Comparison of ENCODE assay signal across 20 cellular contexts in genomic region chr15:38145671-38146111, GRCh38.
DNase-seq lines count a peak whose midpoint lies in the region; ATAC-seq and TF ChIP-seq lines count a peak whose summit lies in the region.
"Had no signal": no experiment of that assay in that cellular context is flagged by ENCODE, and none has a peak within 500 bp of the region (broad histone marks: within the 10 kb centered on the region; RNA-seq: fewer than 3 reads in every experiment).

No MANE protein-coding gene starts in this region.

- no peak overlapping the region for H3K9ac ChIP-seq in fibroblast of lung (ENCODE audit: insufficient read depth, low read length)

- peak overlapping the region; percentile 16 for H2AFZ ChIP-seq in fibroblast of lung (ENCODE audit: low read length)

- peak; percentile 51 for ATAC-seq in GM21367 (IDR thresholded peaks at IDR 0.05; ENCODE audit: unreplicated experiment)
- no peak for ATAC-seq in left lung
- ATAC-seq in HG02870 (IDR thresholded peaks at IDR 0.05; ENCODE audit: unreplicated experiment) = no peak
- no peak for ATAC-seq in HG03108 (IDR thresholded peaks at IDR 0.05; ENCODE audit: unreplicated experiment)
- ATAC-seq: gastrocnemius medialis, sciatic nerve had no signal

- H3K36me3 ChIP-seq in fibroblast of lung (ENCODE audit: control insufficient read depth, insufficient read depth, low read length) (no peaks in the 10 kb centered on the region), left lung (no peaks in the 10 kb centered on the region)
- H3K36me3 ChIP-seq: colonic mucosa, gastrocnemius medialis had no signal

- H3K4me1 Mint-ChIP-seq in osteocyte (ENCODE audit: unreplicated experiment) = peaks cover 23% of the 10 kb centered on the region

- no peak for TF ChIP-seq CTCF in fibroblast of lung (conservative IDR thresholded peaks at IDR 0.05 in 1 of 2, IDR thresholded peaks at IDR 0.05 in 1 of 2; ENCODE audit: low read depth in 1 of 2, low read length in 2 of 2)
- no peak for TF ChIP-seq CTCF in osteocyte (IDR thresholded peaks at IDR 0.05)
- no peak for TF ChIP-seq CTCF in left lung (IDR thresholded peaks at IDR 0.05)

- peaks cover 19% of the 10 kb centered on the region for H3K9me3 Mint-ChIP-seq in osteocyte (ENCODE audit: unreplicated experiment)

- H3K27me3 Mint-ChIP-seq in osteocyte (ENCODE audit: unreplicated experiment) = no peaks in the 10 kb centered on the region
- H3K27me3 Mint-ChIP-seq: IgD-negative memory B cell had no signal

- H3K4me1 ChIP-seq in fibroblast of lung (ENCODE audit: control insufficient read depth, extremely low read depth, insufficient read depth, low read length) (no peaks in the 10 kb centered on the region), left lung (no peaks in the 10 kb centered on the region)
- H3K4me1 ChIP-seq: colonic mucosa, gastrocnemius medialis had no signal

- no peak overlapping the region for H3K4me2 ChIP-seq in fibroblast of lung (ENCODE audit: extremely low read depth, insufficient read depth, low read length)

- H3K4me3 Mint-ChIP-seq in osteocyte (ENCODE audit: unreplicated experiment) = peak overlapping the region; percentile 19
- H3K4me3 Mint-ChIP-seq: IgD-negative memory B cell, nephron had no signal

- H3K79me2 ChIP-seq in fibroblast of lung (ENCODE audit: control insufficient read depth, insufficient read depth, low read length) = no peaks in the 10 kb centered on the region

- no peak for DNase-seq in fibroblast of lung (ENCODE audit: low read depth in 2 of 2)
- DNase-seq in osteocyte (ENCODE audit: extremely low spot score, unreplicated experiment) = no peak
- no peak for DNase-seq in left lung
- DNase-seq in NCI-H1694 treated with DMSO at 0.1 percent for 48 hours (lab: John Stamatoyannopoulos, UW) = no peak
- DNase-seq: activated CD4-positive, CD25-positive, alpha-beta regulatory T cell; Calu3; colonic mucosa; gastrocnemius medialis; mammary epithelial cell; NCI-H1048; NCI-H2171; stimulated activated CD4-positive, alpha-beta T cell treated with anti-CD3 and anti-CD28 coated beads, Interleukin-2, amount 100 ng/mL, for 48 hours had no signal

- H3K27ac ChIP-seq in fibroblast of lung (ENCODE audit: insufficient read depth, low read length) (no peak overlapping the region), left lung (no peak overlapping the region)
- H3K27ac ChIP-seq: colonic mucosa, gastrocnemius medialis had no signal

- H3K36me3 Mint-ChIP-seq in osteocyte (ENCODE audit: unreplicated experiment) = peaks cover 6% of the 10 kb centered on the region

- no peaks in the 10 kb centered on the region for H4K20me1 ChIP-seq in fibroblast of lung (ENCODE audit: control insufficient read depth, extremely low read depth, insufficient read depth, low read length)

- peak overlapping the region; percentile 63 for H3K27ac Mint-ChIP-seq in osteocyte (ENCODE audit: unreplicated experiment)
- H3K27ac Mint-ChIP-seq: activated T-helper 2 cell treated with anti-CD3 and anti-CD28 coated beads, Interferon-gamma antibody, Interleukin-2, Interleukin-4, amounts not matched to agents 10 μg/mL and 5 μg/mL and 100 μg/mL, durations not matched to agents 14 hours and 24 hours and 36 hours; IgD-negative memory B cell had no signal

- H3K4me3 ChIP-seq in fibroblast of lung (replicated peaks in 1 of 4; ENCODE audit: control extremely low read depth in 1 of 4, insufficient read depth in 1 of 4, low read depth in 3 of 4, low read length in 4 of 4) = no peak overlapping the region
- H3K4me3 ChIP-seq in left lung = no peak overlapping the region
- H3K4me3 ChIP-seq: colonic mucosa, gastrocnemius medialis had no signal

- no peaks in the 10 kb centered on the region for H3K27me3 ChIP-seq in fibroblast of lung (ENCODE audit: control insufficient read depth, insufficient read depth, low read length)
- H3K27me3 ChIP-seq in left lung = no peaks in the 10 kb centered on the region
- H3K27me3 ChIP-seq: colonic mucosa, gastrocnemius medialis had no signal

- intact Hi-C loops in left lung (cut with DNase I) = no loop called here

- H3K9me3 ChIP-seq in fibroblast of lung (ENCODE audit: control insufficient read depth, insufficient read depth, low read depth, low read length) = no peaks in the 10 kb centered on the region
- H3K9me3 ChIP-seq in left lung = peaks cover 0 to 14% of the 10 kb centered on the region in 2 donors
- H3K9me3 ChIP-seq: colonic mucosa, gastrocnemius medialis had no signal

TF ChIP-seq in PFSK-1, 5 proteins besides CTCF, POLR2A, EP300 and RAD21:
- TF ChIP-seq TAF1 (IDR thresholded peaks at IDR 0.05; ENCODE audit: borderline replicate concordance, insufficient read depth, low read length) (no peak), POLR2AphosphoS5 (IDR thresholded peaks at IDR 0.05; ENCODE audit: low read depth, low read length) (no peak), FOXP2 (optimal IDR thresholded peaks at IDR 0.05; ENCODE audit: borderline replicate concordance, extremely low read depth, extremely low read length, insufficient read depth) (peak; percentile 61), SIN3A (IDR thresholded peaks at IDR 0.05; ENCODE audit: borderline replicate concordance, insufficient read depth, low read length) (no peak)
